ENCODE assay signal across 9 cellular contexts in the genomic region with DNA sequence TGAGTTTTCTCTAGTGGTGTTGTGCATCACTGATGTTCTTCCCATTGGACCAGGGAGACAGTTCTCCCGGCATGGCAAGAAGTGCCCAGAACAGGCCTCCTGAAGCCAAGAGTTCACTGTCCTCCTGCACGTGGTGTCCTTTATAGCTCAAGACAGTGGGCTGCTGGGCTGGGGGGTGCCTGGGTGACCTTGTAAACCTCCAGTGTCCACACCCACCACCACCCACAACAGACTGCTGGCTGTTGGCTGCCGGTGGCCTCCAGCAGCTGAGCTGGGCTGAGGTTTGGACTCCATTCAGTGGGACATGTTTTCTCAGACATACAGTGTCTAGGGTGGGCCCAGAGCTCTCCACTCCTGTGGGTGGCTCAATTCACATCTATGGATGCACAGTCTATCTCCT. TPM values are rescaled to one million over a fixed set of nuclear protein-coding genes. Genes with fewer than 3 reads are reported as not detected.
DNase-seq lines count a peak whose midpoint lies in the region; ATAC-seq, FAIRE-seq and TF ChIP-seq lines count a peak whose summit lies in the region.
"Had no signal": no experiment of that assay in that cellular context is flagged by ENCODE, and none has a peak within 500 bp of the region (broad histone marks: within the 10 kb centered on the region; RNA-seq: fewer than 3 reads in every experiment).

No MANE protein-coding gene starts in this region.

- no peak overlapping the region for H2BK15ac ChIP-seq in neuronal stem cell (ENCODE audit: low read length)

- no peaks in the 10 kb centered on the region for H3K27me3 Mint-ChIP-seq in stimulated activated naive CD8-positive, alpha-beta T cell treated with anti-CD3 and anti-CD28 coated beads, Interleukin-15, Interleukin-2, amounts not matched to agents 100 ng/mL and 50 ng/mL, for 24 hours
- H3K27me3 Mint-ChIP-seq in astrocyte (ENCODE audit: low read depth, unreplicated experiment) (no peaks in the 10 kb centered on the region), mesothelial cell of epicardium (ENCODE audit: low read depth) (no peaks in the 10 kb centered on the region)

- H3K36me3 Mint-ChIP-seq in stimulated activated naive CD8-positive, alpha-beta T cell treated with anti-CD3 and anti-CD28 coated beads, Interleukin-15, Interleukin-2, amounts not matched to agents 100 ng/mL and 50 ng/mL, for 24 hours (ENCODE audit: low read depth), result peaks cover 24% of the 10 kb centered on the region
- peaks cover 1% of the 10 kb centered on the region for H3K36me3 Mint-ChIP-seq in astrocyte (ENCODE audit: low read depth, unreplicated experiment)
- H3K36me3 Mint-ChIP-seq in mesothelial cell of epicardium, result no peaks in the 10 kb centered on the region

- no peak overlapping the region for H2AK5ac ChIP-seq in neuronal stem cell (ENCODE audit: low read depth, low read length)

- peaks cover 67% of the 10 kb centered on the region for H3K79me2 ChIP-seq in astrocyte (ENCODE audit: insufficient read depth, low read length)

- H2BK5ac ChIP-seq in neuronal stem cell (ENCODE audit: low read length), result no peak overlapping the region

- H3K27ac Mint-ChIP-seq in stimulated activated naive CD8-positive, alpha-beta T cell treated with anti-CD3 and anti-CD28 coated beads, Interleukin-15, Interleukin-2, amounts not matched to agents 100 ng/mL and 50 ng/mL, for 24 hours, result peak overlapping the region; percentile 98
- no peak overlapping the region for H3K27ac Mint-ChIP-seq in astrocyte (ENCODE audit: unreplicated experiment)
- no peak overlapping the region for H3K27ac Mint-ChIP-seq in mesothelial cell of epicardium

- H3K14ac ChIP-seq in neuronal stem cell (ENCODE audit: low read length), result no peak overlapping the region

- H3K18ac ChIP-seq in neuronal stem cell (ENCODE audit: low read length), result no peak overlapping the region

- peaks cover 35% of the 10 kb centered on the region for H3K4me1 ChIP-seq in astrocyte (ENCODE audit: insufficient read depth, low read length)
- peaks cover 20 to 23% of the 10 kb centered on the region in 2 donors for H3K4me1 ChIP-seq in kidney (ENCODE audit: control insufficient read depth in 1 of 2, insufficient read depth in 1 of 2, low read depth in 1 of 2, low read length in 2 of 2)
- H3K4me1 ChIP-seq in transverse colon, result peaks cover 15 to 57% (median 37%) of the 10 kb centered on the region in 4 donors
- peaks cover 7% of the 10 kb centered on the region in 2 donors for H3K4me1 ChIP-seq in neuronal stem cell (ENCODE audit: control insufficient read depth in 2 of 2, insufficient read depth in 1 of 2, low read depth in 1 of 2, low read length in 2 of 2)

- H3K27ac ChIP-seq in astrocyte (ENCODE audit: low read depth, low read length) (no peak overlapping the region), kidney (ENCODE audit: low read depth in 2 of 2, low read length in 2 of 2) (peak overlapping the region in 1 of 2 donors; percentile 94), transverse colon (peak overlapping the region in 1 of 4 donors; percentile 94), neuronal stem cell (replicated peaks; ENCODE audit: low read length) (no peak overlapping the region)

- H3K9me3 ChIP-seq in astrocyte (ENCODE audit: insufficient read depth, low read depth, low read length) (no peaks in the 10 kb centered on the region), kidney (ENCODE audit: control insufficient read depth in 1 of 2, low read length in 2 of 2) (no peaks in the 10 kb centered on the region), transverse colon (no peaks in the 10 kb centered on the region), neuronal stem cell (replicated peaks in 1 of 2; ENCODE audit: control insufficient read depth in 2 of 2, insufficient read depth in 1 of 2, low read depth in 1 of 2, low read length in 2 of 2) (no peaks in the 10 kb centered on the region)

- H2BK12ac ChIP-seq in neuronal stem cell (ENCODE audit: low read length), result no peak overlapping the region

- H3K9me3 Mint-ChIP-seq in stimulated activated naive CD8-positive, alpha-beta T cell treated with anti-CD3 and anti-CD28 coated beads, Interleukin-15, Interleukin-2, amounts not matched to agents 100 ng/mL and 50 ng/mL, for 24 hours, result no peaks in the 10 kb centered on the region
- no peaks in the 10 kb centered on the region for H3K9me3 Mint-ChIP-seq in astrocyte (ENCODE audit: unreplicated experiment)
- H3K9me3 Mint-ChIP-seq in mesothelial cell of epicardium, result no peaks in the 10 kb centered on the region

- no peak for TF ChIP-seq EP300 in transverse colon (IDR thresholded peaks at IDR 0.05; ENCODE audit: low read depth)

- no peak overlapping the region for H3K23ac ChIP-seq in neuronal stem cell (ENCODE audit: low read depth, low read length, poor library complexity)

- no peak for DNase-seq in stimulated activated naive CD8-positive, alpha-beta T cell treated with anti-CD3 and anti-CD28 coated beads, Interleukin-15, Interleukin-2, amounts not matched to agents 100 U/mL and 50 U/mL, for 24 hours
- DNase-seq in astrocyte (ENCODE audit: low read depth), result no peak
- no peak for DNase-seq in mesothelial cell of epicardium (ENCODE audit: low spot score in 2 of 2, unreplicated experiment in 2 of 2)
- DNase-seq in kidney, result no peak
- no peak for DNase-seq in transverse colon
- no peak for DNase-seq in neuronal stem cell (ENCODE audit: low spot score)
- no peak for DNase-seq in LoVo (ENCODE audit: low spot score)
- DNase-seq: EL had no signal

- H3K27me3 ChIP-seq in astrocyte (ENCODE audit: insufficient read depth, low read length) (no peaks in the 10 kb centered on the region), transverse colon (no peaks in the 10 kb centered on the region), neuronal stem cell (ENCODE audit: control insufficient read depth in 3 of 3, insufficient read depth in 3 of 3, low read depth in 1 of 3, low read length in 3 of 3) (peaks cover 0 to 17% (median 3%) of the 10 kb centered on the region in 3 experiments)

- no peak overlapping the region for H4K91ac ChIP-seq in neuronal stem cell (ENCODE audit: low read depth, low read length, poor library complexity)

- peaks cover 7% of the 10 kb centered on the region for H3K79me1 ChIP-seq in neuronal stem cell (ENCODE audit: low read depth, low read length)

- peaks cover 71% of the 10 kb centered on the region for H3K4me1 Mint-ChIP-seq in stimulated activated naive CD8-positive, alpha-beta T cell treated with anti-CD3 and anti-CD28 coated beads, Interleukin-15, Interleukin-2, amounts not matched to agents 100 ng/mL and 50 ng/mL, for 24 hours (ENCODE audit: low read depth)
- H3K4me1 Mint-ChIP-seq in astrocyte (ENCODE audit: low read depth, unreplicated experiment), result peaks cover 27% of the 10 kb centered on the region
- peaks cover 35% of the 10 kb centered on the region for H3K4me1 Mint-ChIP-seq in mesothelial cell of epicardium

- H2BK120ac ChIP-seq in neuronal stem cell (ENCODE audit: low read depth, low read length), result no peak overlapping the region

- H4K20me1 ChIP-seq in astrocyte (ENCODE audit: insufficient read depth, low read length), result peaks cover 55% of the 10 kb centered on the region

- WGBS in transverse colon (ENCODE audit: low coverage in 1 of 2), 2 donors, result 80% methylated on average over 3 of the region's 3 CpGs; no CpG with 5 or more reads in 1 of the 2 donors
- WGBS in neuronal stem cell (ENCODE audit: extremely low coverage in 2 of 2, insufficient read length in 2 of 2, insufficient replicate concordance in 1 of 2), 2 donors, result no CpG with 5 or more reads among the region's 3 CpGs

- intact Hi-C loops in kidney (cut with DNase I), result no loop called here
- intact Hi-C loops in transverse colon (cut with DNase I; ENCODE audit: low total_unique reads), result no loop called here

- no peak overlapping the region for H3K9ac ChIP-seq in astrocyte (ENCODE audit: low read length)
- peak overlapping the region in 1 of 2 donors; percentile 88 for H3K9ac ChIP-seq in kidney (ENCODE audit: low read length in 2 of 2)
- H3K9ac ChIP-seq in neuronal stem cell (ENCODE audit: low read depth, low read length, poor library complexity), result no peak overlapping the region

- H3K4me3 Mint-ChIP-seq in stimulated activated naive CD8-positive, alpha-beta T cell treated with anti-CD3 and anti-CD28 coated beads, Interleukin-15, Interleukin-2, amounts not matched to agents 100 ng/mL and 50 ng/mL, for 24 hours, result peak overlapping the region; percentile 98
- H3K4me3 Mint-ChIP-seq in astrocyte (ENCODE audit: unreplicated experiment) (peak overlapping the region; percentile 95), mesothelial cell of epicardium (peak overlapping the region; percentile 28)

- FAIRE-seq in astrocyte (lab: Jason Lieb, UNC) (no peak), kidney (lab: Jason Lieb, UNC) (no peak)

- no peaks in the 10 kb centered on the region for H3K36me3 ChIP-seq in astrocyte (ENCODE audit: insufficient read depth, low read length)
- H3K36me3 ChIP-seq in kidney (ENCODE audit: control insufficient read depth in 1 of 2, insufficient read depth in 2 of 2, low read length in 2 of 2), result no peaks in the 10 kb centered on the region
- H3K36me3 ChIP-seq in transverse colon, result no peaks in the 10 kb centered on the region
- H3K36me3 ChIP-seq in neuronal stem cell (replicated peaks in 1 of 2; ENCODE audit: control insufficient read depth in 2 of 2, insufficient read depth in 2 of 2, low read length in 2 of 2), result no peaks in the 10 kb centered on the region

- H4K8ac ChIP-seq in neuronal stem cell (ENCODE audit: low read depth, low read length), result no peak overlapping the region

- ATAC-seq in stimulated activated naive CD8-positive, alpha-beta T cell treated with anti-CD3 and anti-CD28 coated beads, Interleukin-15, Interleukin-2, amounts not matched to agents 100 U/mL and 50 U/mL, for 24 hours, result no peak

- no peak for TF ChIP-seq CTCF in astrocyte (IDR thresholded peaks at IDR 0.05; ENCODE audit: insufficient read depth, low read depth, low read length)
- TF ChIP-seq CTCF in mesothelial cell of epicardium (IDR thresholded peaks at IDR 0.05; ENCODE audit: unreplicated experiment), result no peak
- TF ChIP-seq CTCF in kidney (IDR thresholded peaks at IDR 0.05; ENCODE audit: borderline replicate concordance, extremely low read depth, insufficient read depth), result no peak
- no peak for TF ChIP-seq CTCF in transverse colon (IDR thresholded peaks at IDR 0.05)

- H3K4ac ChIP-seq in neuronal stem cell (ENCODE audit: low read length), result no peak overlapping the region

- TF ChIP-seq POLR2A in transverse colon (IDR thresholded peaks at IDR 0.05), result no peak

- in situ Hi-C loops in transverse colon (cut with MboI; ENCODE audit: low pct_ligation_motif_present in 1 of 4, low pct_unique_long_range_greater_than_20kb in 1 of 4, low sequenced_read_pairs in 3 of 4), result no loop called here

- H2AFZ ChIP-seq in astrocyte (ENCODE audit: low read depth, low read length), result no peak overlapping the region
- no peak overlapping the region for H2AFZ ChIP-seq in neuronal stem cell (ENCODE audit: low read length)

- no peak overlapping the region for H3K4me3 ChIP-seq in astrocyte (ENCODE audit: insufficient read depth, low read depth, low read length)
- peak overlapping the region in 1 of 2 donors; percentile 86 for H3K4me3 ChIP-seq in kidney (ENCODE audit: low read length in 2 of 2)
- no peak overlapping the region for H3K4me3 ChIP-seq in transverse colon
- no peak overlapping the region for H3K4me3 ChIP-seq in neuronal stem cell (ENCODE audit: low read length in 2 of 2)

- H3K4me2 ChIP-seq in astrocyte (ENCODE audit: low read length), result peak overlapping the region; percentile 98
- no peak overlapping the region for H3K4me2 ChIP-seq in neuronal stem cell (ENCODE audit: insufficient read depth, low read length, poor library complexity, severe bottlenecking)

RNA-seq across cellular contexts. Expression of gene HK1, which starts 42.2 kb away (rescaled TPM):
- total RNA-seq in astrocyte (94.5 and 95.0 TPM in 2 replicates), mesothelial cell of epicardium (61.8 to 68.7 TPM (median 65.6 TPM) in 3 replicates), kidney (84.9 TPM), transverse colon (10 to 100 TPM; 27.3 to 69.9 (median 54.0) TPM)
- polyA plus RNA-seq in kidney (ENCODE audit: insufficient read depth, low read depth, low replicate concordance), result 35.9 TPM
- polyA plus RNA-seq in neuronal stem cell (2013, experiment 1 of 2), result 26.2 TPM
- polyA plus RNA-seq in neuronal stem cell (2013, experiment 2 of 2), result 26.0 TPM

Comparison
In these comparisons a context has a peak if more than half of its experiments do, and no peak if none do; other contexts are left out.
1. H3K4me3 Mint-ChIP-seq: peak in every context shown above with its lines; median percentile 98 in stimulated activated naive CD8-positive, alpha-beta T cell treated with anti-CD3 and anti-CD28 coated beads, Interleukin-15, Interleukin-2, amounts not matched to agents 100 ng/mL and 50 ng/mL, for 24 hours; 95 in astrocyte; 28 in mesothelial cell of epicardium.